ENCODE assay signal across 1 cellular context in genomic region chr22:35355744-35356420, GRCh38.
A peak's percentile ranks its signal among the peaks of the same experiment; 100 is the strongest.
TF ChIP-seq lines count a peak whose summit lies in the region.

No MANE protein-coding gene starts in this region.

TF ChIP-seq in K562, 482 proteins besides CTCF, POLR2A, EP300 and RAD21:
- TF ChIP-seq CBFA2T3 (IDR thresholded peaks at IDR 0.05), result peak; percentile 44
- peak; percentile 48 for TF ChIP-seq FOSL1 (tag; conservative IDR thresholded peaks at IDR 0.05)
- 0 out of 4 replicates have a peak, but pooled peaks of 1 of the 2 experiments have one; percentile 6 for TF ChIP-seq KDM1A (IDR thresholded peaks at IDR 0.05)
- no peak for TF ChIP-seq BRD9 (IDR thresholded peaks at IDR 0.05; ENCODE audit: low read depth, partially characterized antibody)
- no peak for TF ChIP-seq ZBTB12 (CRISPR knock-in tag; IDR thresholded peaks at IDR 0.05)
- peak; percentile 66 for TF ChIP-seq ATF3 (IDR thresholded peaks at IDR 0.05)
- TF ChIP-seq ATF3 (CRISPR knock-in tag; conservative IDR thresholded peaks at IDR 0.05), result no peak
- TF ChIP-seq CBFA2T2 (conservative IDR thresholded peaks at IDR 0.05), result 0 out of 2 replicates have a peak, but pooled peaks have one; percentile 17
